In the genomic region with DNA sequence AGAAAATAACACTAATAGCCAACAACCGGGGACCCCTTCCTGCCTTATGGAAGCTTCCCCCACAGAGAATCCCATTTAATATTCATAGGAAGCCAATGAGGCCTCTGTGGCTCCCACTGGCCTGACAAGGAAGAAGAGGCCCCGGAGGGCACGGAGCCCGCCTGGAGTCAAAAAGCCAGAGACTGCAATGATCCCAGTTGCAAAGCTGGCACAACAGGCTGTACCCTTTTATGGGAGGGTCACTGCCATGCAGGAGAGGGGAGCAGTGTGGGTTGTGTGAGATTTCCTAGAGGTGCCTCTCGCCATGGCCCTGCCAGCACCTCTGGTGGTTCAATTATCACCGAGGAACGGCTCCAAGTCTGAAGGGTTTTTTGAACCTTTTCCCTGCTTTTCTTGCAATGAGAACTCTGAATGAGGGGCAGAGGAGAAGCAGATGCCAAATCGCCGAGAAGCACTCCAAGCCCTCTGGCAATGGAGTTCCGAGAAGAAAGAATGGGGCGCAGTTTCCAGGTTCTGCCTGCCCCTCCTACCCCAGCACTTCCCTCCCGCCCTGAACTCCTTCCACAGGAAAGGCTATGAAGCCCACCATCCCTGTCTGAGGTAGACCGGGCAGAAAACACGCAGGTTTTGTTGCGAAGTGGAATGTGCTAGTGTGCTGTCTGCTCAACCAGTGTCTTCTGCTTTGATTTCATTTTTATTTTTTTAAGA, we compare ENCODE assay signal across 22 cellular contexts.
DNase-seq lines count a peak whose midpoint lies in the region; ATAC-seq and TF ChIP-seq lines count a peak whose summit lies in the region.
"Had no signal": no experiment of that assay in that cellular context is flagged by ENCODE, and none has a peak within 500 bp of the region (broad histone marks: within the 10 kb centered on the region; RNA-seq: fewer than 3 reads in every experiment).

No MANE protein-coding gene starts in this region.

- H3K4me3 ChIP-seq in heart left ventricle (peak overlapping the region in 4 of 12 donors; percentile 3 to 18 (median 7)), esophagus squamous epithelium (peak overlapping the region in 1 of 4 donors; percentile 30), gastrocnemius medialis (no peak overlapping the region)
- H3K4me3 ChIP-seq: A549, psoas muscle, thyroid gland had no signal

- ATAC-seq in heart left ventricle = peak in 1 of 4 donors; percentile 6
- no peak for ATAC-seq in Right ventricle myocardium superior (ENCODE audit: poor library complexity)
- ATAC-seq in GM18909 (IDR thresholded peaks at IDR 0.05; ENCODE audit: poor library complexity, unreplicated experiment) = no peak
- ATAC-seq in gastrocnemius medialis = no peak
- ATAC-seq: A549; naive thymus-derived CD4-positive, alpha-beta T cell had no signal

- peaks cover 64% of the 10 kb centered on the region for H3K4me1 Mint-ChIP-seq in nephron
- H3K4me1 Mint-ChIP-seq: naive thymus-derived CD4-positive, alpha-beta T cell had no signal

- H3K36me3 ChIP-seq in heart left ventricle = no peaks in the 10 kb centered on the region
- H3K36me3 ChIP-seq in esophagus squamous epithelium = no peaks in the 10 kb centered on the region
- no peaks in the 10 kb centered on the region for H3K36me3 ChIP-seq in gastrocnemius medialis
- H3K36me3 ChIP-seq: thyroid gland had no signal

- DNase-seq in heart left ventricle (no peak), Right ventricle myocardium superior (no peak), esophagus squamous epithelium (lab: John Stamatoyannopoulos, UW) (no peak), ureter (ENCODE audit: low spot score) (peak; percentile 32), CD1c-positive myeloid dendritic cell (ENCODE audit: extremely low spot score) (no peak), gastrocnemius medialis (no peak)
- DNase-seq: activated CD4-positive, alpha-beta T cell treated with anti-CD3 and anti-CD28 coated beads, Interleukin-2, amount 50 U/mL, for 48 hours; activated naive CD4-positive, alpha-beta T cell treated with Interleukin-2 at 50 U/mL for 16 hours; activated T-cell treated with anti-CD3 and anti-CD28 coated beads for 4 hours; GF-D8; MV-4-11; naive thymus-derived CD4-positive, alpha-beta T cell; NCI-H2029 treated with DMSO at 0.1 percent for 48 hours; NCI-H446 treated with DMSO at 0.1 percent for 48 hours had no signal

- H3K36me3 Mint-ChIP-seq in nephron (ENCODE audit: low read depth) = no peaks in the 10 kb centered on the region
- H3K36me3 Mint-ChIP-seq: CD14-positive monocyte had no signal

- no peak for TF ChIP-seq POLR2A in heart left ventricle (IDR thresholded peaks at IDR 0.05)
- no peak for TF ChIP-seq POLR2A in esophagus squamous epithelium (IDR thresholded peaks at IDR 0.05)
- TF ChIP-seq POLR2A in gastrocnemius medialis (IDR thresholded peaks at IDR 0.05) = no peak

- H3K4me1 ChIP-seq in heart left ventricle (peaks cover 0 to 27% (median 15%) of the 10 kb centered on the region in 12 donors), esophagus squamous epithelium (peaks cover 9 to 32% (median 27%) of the 10 kb centered on the region in 3 donors), gastrocnemius medialis (peaks cover 0 to 7% of the 10 kb centered on the region in 2 donors)
- H3K4me1 ChIP-seq: psoas muscle had no signal

- in situ Hi-C loops in gastrocnemius medialis (cut with MboI; ENCODE audit: low sequenced_read_pairs in 4 of 4) = no loop called here

- H3K9me3 ChIP-seq in heart left ventricle = no peaks in the 10 kb centered on the region
- no peaks in the 10 kb centered on the region for H3K9me3 ChIP-seq in esophagus squamous epithelium
- H3K9me3 ChIP-seq in gastrocnemius medialis = no peaks in the 10 kb centered on the region
- H3K9me3 ChIP-seq: A549, psoas muscle, thyroid gland had no signal

- H3K27me3 Mint-ChIP-seq in nephron (ENCODE audit: low read depth) = peaks cover 12% of the 10 kb centered on the region

- intact Hi-C loops in heart left ventricle (cut with DNase I) (no loop called here), Right ventricle myocardium superior (cut with DNase I) (no loop called here), esophagus squamous epithelium (cut with DNase I) (no loop called here), gastrocnemius medialis (cut with DNase I; ENCODE audit: low total_unique reads) (no loop called here)

- H3K9me3 Mint-ChIP-seq in nephron = peaks cover 5% of the 10 kb centered on the region

- H3K27ac ChIP-seq in heart left ventricle (peak overlapping the region in 7 of 12 donors; percentile 22 to 79 (median 49)), esophagus squamous epithelium (peak overlapping the region in 3 of 4 donors; percentile 19 to 46 (median 26)), gastrocnemius medialis (no peak overlapping the region)
- H3K27ac ChIP-seq: A549, HL-60, psoas muscle, VCaP had no signal

- TF ChIP-seq CTCF in heart left ventricle (IDR thresholded peaks at IDR 0.05) (no peak), esophagus squamous epithelium (IDR thresholded peaks at IDR 0.05) (no peak), nephron (IDR thresholded peaks at IDR 0.05; ENCODE audit: unreplicated experiment in 3 of 3) (no peak), gastrocnemius medialis (IDR thresholded peaks at IDR 0.05 in 4 of 5, conservative IDR thresholded peaks at IDR 0.05 in 1 of 5) (no peak)

- no peaks in the 10 kb centered on the region for H3K27me3 ChIP-seq in heart left ventricle
- H3K27me3 ChIP-seq in esophagus squamous epithelium = peaks cover 0 to 14% (median 0%) of the 10 kb centered on the region in 4 donors
- H3K27me3 ChIP-seq in gastrocnemius medialis = no peaks in the 10 kb centered on the region
- H3K27me3 ChIP-seq: thyroid gland had no signal

- peak overlapping the region; percentile 95 to 100 (median 100) for H3K27ac Mint-ChIP-seq in nephron
- H3K27ac Mint-ChIP-seq: CD14-positive monocyte; naive thymus-derived CD4-positive, alpha-beta T cell had no signal

- no peak overlapping the region for H3K4me3 Mint-ChIP-seq in nephron
- H3K4me3 Mint-ChIP-seq: CD14-positive monocyte; naive thymus-derived CD4-positive, alpha-beta T cell had no signal

- WGBS in heart left ventricle, 4 donors = 44 to 65% (median 59%) methylated on average over 14 to 15 of the region's 15 CpGs
- WGBS in esophagus squamous epithelium, 2 donors = 27 to 31% methylated on average over 14 to 15 of the region's 15 CpGs

Comparison
In these comparisons a context has a peak if more than half of its experiments do, and no peak if none do; other contexts are left out.
1. H3K27ac ChIP-seq: peak in heart left ventricle (7 of 12) and esophagus squamous epithelium (3 of 4); none in gastrocnemius medialis (0 of 4).